Comparison of ENCODE assay signal across 8 cellular contexts in genomic region chr9:127336708-127337352, GRCh38.
DNase-seq lines count a peak whose midpoint lies in the region; ATAC-seq lines count a peak whose summit lies in the region.

No MANE protein-coding gene starts in this region.

- no peak overlapping the region for H3K4me3 ChIP-seq in skeletal muscle cell (ENCODE audit: low read depth, low read length)

- peak overlapping the region; percentile 68 for H3K27ac ChIP-seq in angular gyrus (ENCODE audit: low read depth, low read length)

- ATAC-seq in left ventricle myocardium superior = peak; percentile 74

- intact Hi-C loops in left ventricle myocardium superior (cut with micrococcal nuclease) = no loop called here

- DNase-seq in G401 (ENCODE audit: low spot score) = peak; percentile 74
- DNase-seq in left ventricle myocardium superior = peak; percentile 75
- peak; percentile 89 for DNase-seq in skeletal muscle cell (ENCODE audit: low read depth)
- DNase-seq in NCI-H187 (lab: John Stamatoyannopoulos, UW) = no peak
- DNase-seq in NCI-H524 treated with DMSO at 0.1 percent for 48 hours (lab: John Stamatoyannopoulos, UW) = no peak
- no peak for DNase-seq in central memory CD4-positive, alpha-beta T cell
- no peak for DNase-seq in NCI-H748 treated with DMSO at 0.1 percent for 48 hours (lab: John Stamatoyannopoulos, UW)

- in situ Hi-C loops in G401 (cut with HindIII; ENCODE audit: low sequenced_read_pairs) = no loop called here

Comparison
In these comparisons a context has a peak if more than half of its experiments do, and no peak if none do; other contexts are left out.
1. DNase-seq: peak in G401 (single experiment), left ventricle myocardium superior (single experiment) and skeletal muscle cell (single experiment); none in NCI-H187 (0 of 2), NCI-H524 treated with DMSO at 0.1 percent for 48 hours (single experiment), central memory CD4-positive, alpha-beta T cell (single experiment) and NCI-H748 treated with DMSO at 0.1 percent for 48 hours (single experiment).